Comparison of ENCODE assay signal across 20 cellular contexts in genomic region chr6:138643210-138643609, GRCh38.
"Had no signal": no experiment of that assay in that cellular context is flagged by ENCODE, and none has a peak within 500 bp of the region (broad histone marks: within the 10 kb centered on the region; RNA-seq: fewer than 3 reads in every experiment).

No MANE protein-coding gene starts in this region.

- H3K9ac ChIP-seq: KMS-11, SK-N-SH had no signal

- ATAC-seq: K562, T-cell had no signal

- H3K9me3 ChIP-seq: SK-N-SH had no signal

- H3K4me3 ChIP-seq: K562 had no signal

- FAIRE-seq: K562, RCC 7860 had no signal

- DNase-seq: Kasumi-1, MM.1S, NCI-H1092 treated with DMSO at 0.1 percent for 48 hours, NCI-H1436, NCI-H1694 treated with DMSO at 0.1 percent for 48 hours, NCI-H1930, NCI-H2081, NCI-H2107, NCI-H2227 treated with DMSO at 0.1 percent for 48 hours, NCI-H524, NCI-H69, NCI-H774, Right ventricle myocardium superior, RPMI8226, SK-N-SH, SW 1271, T-cell had no signal

- H3K27ac ChIP-seq: KMS-11 had no signal
